Comparison of ENCODE assay signal across 1 cellular context in genomic region chr6:3440911-3441310, GRCh38.
TF ChIP-seq lines count a peak whose summit lies in the region.

No MANE protein-coding gene starts in this region.

TF ChIP-seq in HepG2, 621 proteins besides CTCF, POLR2A, EP300 and RAD21:
- TF ChIP-seq ZNF468 (CRISPR knock-in tag; IDR thresholded peaks at IDR 0.05) (no peak), ZNF354B (CRISPR knock-in tag; IDR thresholded peaks at IDR 0.05) (no peak), CBFB (CRISPR knock-in tag; IDR thresholded peaks at IDR 0.05) (no peak)
